Comparison of ENCODE assay signal across 8 cellular contexts in the genomic region with DNA sequence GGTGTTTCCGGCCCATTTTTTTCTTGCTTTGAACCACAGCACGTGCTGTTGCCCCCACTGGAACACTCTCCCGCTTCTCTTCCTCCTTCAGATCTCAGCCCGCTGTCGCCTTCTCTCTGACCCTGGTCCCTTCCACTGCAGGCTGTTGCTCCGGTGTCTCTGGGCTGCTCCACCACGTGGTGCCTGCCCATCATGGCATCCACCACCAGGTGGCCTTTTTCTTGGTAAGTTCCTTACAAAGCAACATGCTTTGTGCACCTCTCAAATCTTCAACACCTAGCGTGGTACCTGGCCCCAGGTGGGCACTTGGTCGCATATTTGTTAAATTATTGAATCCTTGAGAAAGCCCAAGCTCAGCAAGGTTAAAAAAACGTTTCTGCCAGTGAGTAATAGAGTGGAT. TPM values are rescaled to one million over a fixed set of nuclear protein-coding genes. Genes with fewer than 3 reads are reported as not detected.
A peak's percentile ranks its signal among the peaks of the same experiment; 100 is the strongest.
DNase-seq lines count a peak whose midpoint lies in the region; ATAC-seq, FAIRE-seq and TF ChIP-seq lines count a peak whose summit lies in the region.
"Had no signal": no experiment of that assay in that cellular context is flagged by ENCODE, and none has a peak within 500 bp of the region (broad histone marks: within the 10 kb centered on the region; RNA-seq: fewer than 3 reads in every experiment).

No MANE protein-coding gene starts in this region.

- ATAC-seq in HG02973 (IDR thresholded peaks at IDR 0.05; ENCODE audit: unreplicated experiment) = no peak
- ATAC-seq in GM18870 (IDR thresholded peaks at IDR 0.05; ENCODE audit: unreplicated experiment) = no peak

- H3K4me1 ChIP-seq in KMS-11 (ENCODE audit: low read depth, poor library complexity, severe bottlenecking) (no peaks in the 10 kb centered on the region), astrocyte (ENCODE audit: insufficient read depth, low read length) (peaks cover 17% of the 10 kb centered on the region)

- H3K27me3 Mint-ChIP-seq in astrocyte (ENCODE audit: low read depth, unreplicated experiment) = peaks cover 31% of the 10 kb centered on the region
- peaks cover 25% of the 10 kb centered on the region for H3K27me3 Mint-ChIP-seq in osteocyte (ENCODE audit: unreplicated experiment)

- DNase-seq in GM12864 (ENCODE audit: low read depth) (no peak), astrocyte (ENCODE audit: low read depth) (no peak), osteocyte (ENCODE audit: extremely low spot score, unreplicated experiment) (no peak)
- no peak for DNase-seq in activated CD8-positive, alpha-beta memory T cell treated with anti-CD3 and anti-CD28 coated beads for 24 hours

- no peak overlapping the region for H3K4me2 ChIP-seq in KMS-11
- no peak overlapping the region for H3K4me2 ChIP-seq in astrocyte (ENCODE audit: low read length)

- H3K9me3 ChIP-seq in astrocyte (ENCODE audit: insufficient read depth, low read depth, low read length) = peaks cover 5% of the 10 kb centered on the region

- H3K27me3 ChIP-seq in KMS-11 (ENCODE audit: insufficient read depth, low read depth) = no peaks in the 10 kb centered on the region
- peaks cover 3% of the 10 kb centered on the region for H3K27me3 ChIP-seq in astrocyte (ENCODE audit: insufficient read depth, low read length)

- no peak overlapping the region for H3K9ac ChIP-seq in KMS-11
- H3K9ac ChIP-seq in astrocyte (ENCODE audit: low read length) = no peak overlapping the region

- FAIRE-seq in astrocyte (lab: Jason Lieb, UNC) = no peak

- no peak overlapping the region for H3K4me3 ChIP-seq in GM12864 (ENCODE audit: low read depth, low read length)
- no peak overlapping the region for H3K4me3 ChIP-seq in KMS-11 (IDR thresholded peaks at IDR 0.05; ENCODE audit: insufficient read depth, low read depth, low read length)
- no peak overlapping the region for H3K4me3 ChIP-seq in astrocyte (ENCODE audit: insufficient read depth, low read depth, low read length)

- H3K9me3 Mint-ChIP-seq in astrocyte (ENCODE audit: unreplicated experiment) (no peaks in the 10 kb centered on the region), osteocyte (ENCODE audit: unreplicated experiment) (no peaks in the 10 kb centered on the region)
- H3K9me3 Mint-ChIP-seq: dendritic cell treated with granulocyte-macrophage colony-stimulating factor and Interleukin-4, amounts not matched to agents 40 ng/mL and 50 ng/mL, for 4 days had no signal

- no peaks in the 10 kb centered on the region for H3K36me3 ChIP-seq in KMS-11 (ENCODE audit: insufficient read depth)
- no peaks in the 10 kb centered on the region for H3K36me3 ChIP-seq in astrocyte (ENCODE audit: insufficient read depth, low read length)

- H4K20me1 ChIP-seq in KMS-11 (ENCODE audit: insufficient read depth) (no peaks in the 10 kb centered on the region), astrocyte (ENCODE audit: insufficient read depth, low read length) (no peaks in the 10 kb centered on the region)

- TF ChIP-seq CTCF in GM12864 (IDR thresholded peaks at IDR 0.05; ENCODE audit: low read depth, low read length, missing control alignments) (peak; percentile 48), KMS-11 (conservative IDR thresholded peaks at IDR 0.05; ENCODE audit: low read depth, low read length) (peak; percentile 39), astrocyte (IDR thresholded peaks at IDR 0.05; ENCODE audit: insufficient read depth, low read depth, low read length) (peak; percentile 13), osteocyte (IDR thresholded peaks at IDR 0.05) (peak; percentile 22)

- H3K27ac ChIP-seq in KMS-11 (no peak overlapping the region), astrocyte (ENCODE audit: low read depth, low read length) (no peak overlapping the region)

- H3K36me3 Mint-ChIP-seq in astrocyte (ENCODE audit: low read depth, unreplicated experiment) = peaks cover 2% of the 10 kb centered on the region
- no peaks in the 10 kb centered on the region for H3K36me3 Mint-ChIP-seq in osteocyte (ENCODE audit: unreplicated experiment)

- H2AFZ ChIP-seq in KMS-11 (ENCODE audit: low read depth) = no peak overlapping the region
- H2AFZ ChIP-seq in astrocyte (ENCODE audit: low read depth, low read length) = no peak overlapping the region

- H3K4me3 Mint-ChIP-seq in astrocyte (ENCODE audit: unreplicated experiment) (no peak overlapping the region), osteocyte (ENCODE audit: unreplicated experiment) (no peak overlapping the region)
- H3K4me3 Mint-ChIP-seq: dendritic cell treated with granulocyte-macrophage colony-stimulating factor and Interleukin-4, amounts not matched to agents 40 ng/mL and 50 ng/mL, for 4 days had no signal

- H3K4me1 Mint-ChIP-seq in astrocyte (ENCODE audit: low read depth, unreplicated experiment) (peaks cover 5% of the 10 kb centered on the region), osteocyte (ENCODE audit: unreplicated experiment) (peaks cover 4% of the 10 kb centered on the region)

- H3K79me2 ChIP-seq in KMS-11 (ENCODE audit: insufficient read depth, low read depth) = no peaks in the 10 kb centered on the region
- H3K79me2 ChIP-seq in astrocyte (ENCODE audit: insufficient read depth, low read length) = no peaks in the 10 kb centered on the region

- H3K27ac Mint-ChIP-seq in astrocyte (ENCODE audit: unreplicated experiment) (no peak overlapping the region), osteocyte (ENCODE audit: unreplicated experiment) (no peak overlapping the region)
- H3K27ac Mint-ChIP-seq: dendritic cell treated with granulocyte-macrophage colony-stimulating factor and Interleukin-4, amounts not matched to agents 40 ng/mL and 50 ng/mL, for 4 days had no signal

RNA-seq across cellular contexts. Expression of a gene that starts 19.1 kb away (rescaled TPM):
- total RNA-seq in astrocyte (0.50 and 1.0 TPM in 2 replicates), osteocyte (0.27 and 0.31 TPM in 2 replicates)
